ENCODE assay signal across 31 cellular contexts in the genomic region with DNA sequence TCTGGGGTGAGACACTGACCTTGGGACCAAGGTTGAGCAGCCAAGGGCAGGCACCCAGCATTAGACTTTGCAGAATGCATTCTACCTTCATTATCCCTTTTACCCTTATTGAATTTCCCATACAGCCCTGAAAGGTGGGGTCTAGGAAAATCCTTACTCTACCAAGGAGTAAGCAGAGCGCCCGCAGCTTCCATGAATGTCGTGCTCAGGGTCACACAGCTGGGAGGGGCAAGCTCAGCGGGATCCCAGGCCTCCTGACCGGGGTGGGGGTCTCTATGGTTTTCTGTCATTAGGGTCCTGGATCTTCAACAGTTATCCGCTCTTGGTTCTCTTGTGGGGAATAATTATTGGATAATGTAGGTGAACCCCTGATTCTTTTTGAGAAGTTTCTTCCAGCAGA. TPM values are rescaled to one million over a fixed set of nuclear protein-coding genes. Genes with fewer than 3 reads are reported as not detected.
"Had no signal": no experiment of that assay in that cellular context is flagged by ENCODE, and none has a peak within 500 bp of the region (broad histone marks: within the 10 kb centered on the region; RNA-seq: fewer than 3 reads in every experiment).

No MANE protein-coding gene starts in this region.

- H3K27ac Mint-ChIP-seq: activated CD4-positive, alpha-beta memory T cell treated with anti-CD3 and anti-CD28 coated beads for 36 hours; activated CD4-positive, alpha-beta T cell treated with anti-CD3 and anti-CD28 coated beads for 36 hours; activated CD4-positive, alpha-beta T cell treated with anti-CD3 and anti-CD28 coated beads, Interleukin-2, amount 10 ng/mL, durations not matched to agents 24 days and 14 days; activated CD8-positive, alpha-beta memory T cell treated with anti-CD3 and anti-CD28 coated beads, Interleukin-2, amount 10 ng/mL, durations not matched to agents 7 days and 5 days; activated CD8-positive, alpha-beta T cell treated with anti-CD3 and anti-CD28 coated beads, Interleukin-2, amount 10 ng/mL, durations not matched to agents 7 days and 5 days; activated naive CD4-positive, alpha-beta T cell treated with anti-CD3 and anti-CD28 coated beads, Interleukin-2, amount 10 ng/mL, durations not matched to agents 7 days and 5 days; activated naive CD4-positive, alpha-beta T cell treated with anti-CD3 and anti-CD28 coated beads, Interleukin-2, amount 50 U/mL, for 72 hours; activated naive CD8-positive, alpha-beta T cell treated with anti-CD3 and anti-CD28 coated beads, Interleukin-2, amount 10 ng/mL, durations not matched to agents 7 days and 5 days; activated T-cell treated with anti-CD3 and anti-CD28 coated beads, Interleukin-2, amount 50 U/mL, for 24 hours; activated T-cell treated with anti-CD3 and anti-CD28 coated beads, Interleukin-2, amount 50 U/mL, for 72 hours; brain; effector memory CD8-positive, alpha-beta T cell had no signal

- ATAC-seq: activated CD4-positive, alpha-beta T cell treated with anti-CD3 and anti-CD28 coated beads for 36 hours; activated CD8-positive, alpha-beta memory T cell treated with anti-CD3 and anti-CD28 coated beads, Interleukin-2, amount 10 ng/mL, durations not matched to agents 7 days and 5 days; activated CD8-positive, alpha-beta T cell treated with anti-CD3 and anti-CD28 coated beads, Interleukin-2, amount 10 ng/mL, durations not matched to agents 7 days and 5 days; activated naive CD4-positive, alpha-beta T cell treated with anti-CD3 and anti-CD28 coated beads, Interleukin-2, amount 50 U/mL, for 72 hours; activated T-cell treated with anti-CD3 and anti-CD28 coated beads, Interleukin-2, amount 50 U/mL, for 72 hours; effector memory CD8-positive, alpha-beta T cell; heart left ventricle had no signal

- H3K4me1 ChIP-seq: ascending aorta had no signal

- H3K4me1 Mint-ChIP-seq: activated CD4-positive, alpha-beta T cell treated with anti-CD3 and anti-CD28 coated beads for 36 hours; activated CD4-positive, alpha-beta T cell treated with anti-CD3 and anti-CD28 coated beads, Interleukin-2, amount 10 ng/mL, durations not matched to agents 24 days and 14 days; activated CD8-positive, alpha-beta memory T cell treated with anti-CD3 and anti-CD28 coated beads, Interleukin-2, amount 10 ng/mL, durations not matched to agents 7 days and 5 days; activated naive CD4-positive, alpha-beta T cell treated with anti-CD3 and anti-CD28 coated beads, Interleukin-2, amount 10 ng/mL, durations not matched to agents 7 days and 5 days; activated naive CD8-positive, alpha-beta T cell treated with anti-CD3 and anti-CD28 coated beads, Interleukin-2, amount 10 ng/mL, durations not matched to agents 7 days and 5 days had no signal

- H3K27me3 ChIP-seq: ascending aorta, esophagus muscularis mucosa, heart left ventricle had no signal

- H3K27ac ChIP-seq: ascending aorta, heart left ventricle had no signal

- H3K27me3 Mint-ChIP-seq: activated CD4-positive, alpha-beta memory T cell treated with anti-CD3 and anti-CD28 coated beads for 36 hours; activated CD4-positive, alpha-beta T cell treated with anti-CD3 and anti-CD28 coated beads for 36 hours; activated naive CD4-positive, alpha-beta T cell treated with anti-CD3 and anti-CD28 coated beads, Interleukin-2, amount 10 ng/mL, durations not matched to agents 7 days and 5 days; activated T-cell treated with anti-CD3 and anti-CD28 coated beads, Interleukin-2, amount 50 U/mL, for 24 hours; brain had no signal

- H3K4me3 ChIP-seq: ascending aorta, esophagus muscularis mucosa, heart left ventricle had no signal

- H3K36me3 Mint-ChIP-seq: activated CD4-positive, alpha-beta memory T cell treated with anti-CD3 and anti-CD28 coated beads for 36 hours; activated CD8-positive, alpha-beta memory T cell treated with anti-CD3 and anti-CD28 coated beads, Interleukin-2, amount 10 ng/mL, durations not matched to agents 7 days and 5 days; activated naive CD4-positive, alpha-beta T cell treated with anti-CD3 and anti-CD28 coated beads, Interleukin-2, amount 10 ng/mL, durations not matched to agents 7 days and 5 days; activated naive CD4-positive, alpha-beta T cell treated with anti-CD3 and anti-CD28 coated beads, Interleukin-2, amount 50 U/mL, for 72 hours; activated naive CD8-positive, alpha-beta T cell treated with anti-CD3 and anti-CD28 coated beads, Interleukin-2, amount 10 ng/mL, durations not matched to agents 7 days and 5 days had no signal

- H3K4me3 Mint-ChIP-seq: activated CD4-positive, alpha-beta memory T cell treated with anti-CD3 and anti-CD28 coated beads for 36 hours; activated CD4-positive, alpha-beta T cell treated with anti-CD3 and anti-CD28 coated beads for 36 hours; activated CD4-positive, alpha-beta T cell treated with anti-CD3 and anti-CD28 coated beads, Interleukin-2, amount 10 ng/mL, durations not matched to agents 24 days and 14 days; activated CD8-positive, alpha-beta memory T cell treated with anti-CD3 and anti-CD28 coated beads, Interleukin-2, amount 10 ng/mL, durations not matched to agents 7 days and 5 days; activated CD8-positive, alpha-beta T cell treated with anti-CD3 and anti-CD28 coated beads, Interleukin-2, amount 10 ng/mL, durations not matched to agents 7 days and 5 days; activated naive CD4-positive, alpha-beta T cell treated with anti-CD3 and anti-CD28 coated beads, Interleukin-2, amount 10 ng/mL, durations not matched to agents 7 days and 5 days; activated naive CD8-positive, alpha-beta T cell treated with anti-CD3 and anti-CD28 coated beads, Interleukin-2, amount 10 ng/mL, durations not matched to agents 7 days and 5 days; activated T-cell treated with anti-CD3 and anti-CD28 coated beads, Interleukin-2, amount 50 U/mL, for 24 hours; activated T-cell treated with anti-CD3 and anti-CD28 coated beads, Interleukin-2, amount 50 U/mL, for 72 hours; brain; effector memory CD8-positive, alpha-beta T cell had no signal

- H3K9me3 Mint-ChIP-seq: activated CD4-positive, alpha-beta memory T cell treated with anti-CD3 and anti-CD28 coated beads for 36 hours; activated CD4-positive, alpha-beta T cell treated with anti-CD3 and anti-CD28 coated beads, Interleukin-2, amount 10 ng/mL, durations not matched to agents 24 days and 14 days; activated naive CD4-positive, alpha-beta T cell treated with anti-CD3 and anti-CD28 coated beads, Interleukin-2, amount 10 ng/mL, durations not matched to agents 7 days and 5 days; activated naive CD4-positive, alpha-beta T cell treated with anti-CD3 and anti-CD28 coated beads, Interleukin-2, amount 50 U/mL, for 72 hours; activated naive CD8-positive, alpha-beta T cell treated with anti-CD3 and anti-CD28 coated beads, Interleukin-2, amount 10 ng/mL, durations not matched to agents 7 days and 5 days; activated T-cell treated with anti-CD3 and anti-CD28 coated beads, Interleukin-2, amount 50 U/mL, for 24 hours; activated T-cell treated with anti-CD3 and anti-CD28 coated beads, Interleukin-2, amount 50 U/mL, for 72 hours; brain; effector memory CD8-positive, alpha-beta T cell had no signal

- H3K9me3 ChIP-seq: ascending aorta, esophagus muscularis mucosa, heart left ventricle had no signal

- DNase-seq: activated CD4-positive, alpha-beta memory T cell treated with anti-CD3 and anti-CD28 coated beads for 36 hours; activated CD4-positive, alpha-beta T cell treated with anti-CD3 and anti-CD28 coated beads for 36 hours; activated CD4-positive, alpha-beta T cell treated with anti-CD3 and anti-CD28 coated beads, Interleukin-2, amount 10 ng/mL, durations not matched to agents 24 days and 14 days; activated CD4-positive, CD25-positive, alpha-beta regulatory T cell; activated CD4-positive, CD25-positive, alpha-beta regulatory T cell treated with anti-CD3 and anti-CD28 coated beads, Interleukin-2, amount 50 U/mL, for 72 hours; activated CD8-positive, alpha-beta memory T cell treated with anti-CD3 and anti-CD28 coated beads, Interleukin-2, amount 10 ng/mL, durations not matched to agents 7 days and 5 days; activated CD8-positive, alpha-beta memory T cell treated with anti-CD3 and anti-CD28 coated beads, Interleukin-2, amount 50 U/mL, for 4 hours; activated CD8-positive, alpha-beta T cell treated with anti-CD3 and anti-CD28 coated beads, Interleukin-2, amount 10 ng/mL, durations not matched to agents 7 days and 5 days; activated gamma-delta T cell; activated naive CD4-positive, alpha-beta T cell; activated naive CD4-positive, alpha-beta T cell treated with anti-CD3 and anti-CD28 coated beads, Interleukin-2, amount 10 ng/mL, durations not matched to agents 7 days and 5 days; activated naive CD8-positive, alpha-beta T cell treated with anti-CD3 and anti-CD28 coated beads, Interleukin-2, amount 10 ng/mL, durations not matched to agents 7 days and 5 days; activated T-cell treated with anti-CD3 and anti-CD28 coated beads, Interleukin-2, amount 50 U/mL, for 24 hours; activated T-cell treated with anti-CD3 and anti-CD28 coated beads, Interleukin-2, amount 50 U/mL, for 72 hours; caudate nucleus; cortex of kidney; dermis blood vessel endothelial cell; effector CD4-positive, alpha-beta T cell; effector memory CD8-positive, alpha-beta T cell; erythroblast; foreskin melanocyte; heart left ventricle; T-helper 2 cell had no signal

RNA-seq across cellular contexts. Expression of a gene that starts 30.7 kb away (rescaled TPM):
- total RNA-seq: activated CD4-positive, alpha-beta memory T cell treated with anti-CD3 and anti-CD28 coated beads for 36 hours; activated CD4-positive, alpha-beta T cell treated with anti-CD3 and anti-CD28 coated beads for 36 hours; activated CD4-positive, alpha-beta T cell treated with anti-CD3 and anti-CD28 coated beads, Interleukin-2, amount 10 ng/mL, durations not matched to agents 24 days and 14 days; activated CD8-positive, alpha-beta memory T cell treated with anti-CD3 and anti-CD28 coated beads for 36 hours; activated CD8-positive, alpha-beta memory T cell treated with anti-CD3 and anti-CD28 coated beads, Interleukin-2, amount 10 ng/mL, durations not matched to agents 7 days and 5 days; activated CD8-positive, alpha-beta T cell treated with anti-CD3 and anti-CD28 coated beads, Interleukin-2, amount 10 ng/mL, durations not matched to agents 7 days and 5 days; activated naive CD4-positive, alpha-beta T cell treated with anti-CD3 and anti-CD28 coated beads, Interleukin-2, amount 50 U/mL, for 72 hours; activated naive CD8-positive, alpha-beta T cell treated with anti-CD3 and anti-CD28 coated beads, Interleukin-2, amount 10 ng/mL, durations not matched to agents 7 days and 5 days; activated T-cell treated with anti-CD3 and anti-CD28 coated beads, Interleukin-2, amount 50 U/mL, for 72 hours; ascending aorta; dermis blood vessel endothelial cell; fibroblast of lung; fibroblast of villous mesenchyme; T-helper 1 cell treated with Interleukin-12 subunit alpha and Interleukin-12 subunit beta and Interleukin-4 antibody, amounts not matched to agents 30 ng/mL and 1 ng/mL, for 36 hours had no signal
